ENCODE assay signal across 29 cellular contexts in genomic region chr2:234912437-234912836, GRCh38.
"Had no signal": no experiment of that assay in that cellular context is flagged by ENCODE, and none has a peak within 500 bp of the region (broad histone marks: within the 10 kb centered on the region; RNA-seq: fewer than 3 reads in every experiment).

No MANE protein-coding gene starts in this region.

- H3K27ac ChIP-seq: colonic mucosa, foreskin keratinocyte, ovary, prostate gland, skin epidermis, tibial artery, upper lobe of right lung, WERI-Rb-1 had no signal

- H3K27me3 Mint-ChIP-seq: activated CD8-positive, alpha-beta T cell treated with anti-CD3 and anti-CD28 coated beads for 36 hours; activated naive CD4-positive, alpha-beta T cell treated with anti-CD3 and anti-CD28 coated beads, Interleukin-2, amount 50 U/mL, for 24 hours; activated naive CD8-positive, alpha-beta T cell treated with anti-CD3 and anti-CD28 coated beads, Interleukin-2, amount 50 U/mL, for 24 hours had no signal

- H3K27ac Mint-ChIP-seq: activated CD4-positive, alpha-beta T cell treated with anti-CD3 and anti-CD28 coated beads, Interleukin-2, amount 10 ng/mL, durations not matched to agents 24 days and 14 days; activated CD8-positive, alpha-beta T cell treated with anti-CD3 and anti-CD28 coated beads for 36 hours; activated naive CD4-positive, alpha-beta T cell treated with anti-CD3 and anti-CD28 coated beads, Interleukin-2, amount 50 U/mL, for 24 hours; activated naive CD8-positive, alpha-beta T cell treated with anti-CD3 and anti-CD28 coated beads, Interleukin-2, amount 50 U/mL, for 24 hours; activated T-helper 2 cell treated with anti-CD3 and anti-CD28 coated beads, Interferon-gamma antibody, Interleukin-2, Interleukin-4, amounts not matched to agents 10 μg/mL and 5 μg/mL and 100 μg/mL, durations not matched to agents 14 hours and 24 hours and 36 hours; memory B cell; nephron; stimulated activated effector memory CD8-positive, alpha-beta T cell treated with anti-CD3 and anti-CD28 coated beads, Interleukin-12 subunit alpha, Interleukin-12 subunit beta, amount 100 ng/mL, for 72 hours; stimulated activated naive CD8-positive, alpha-beta T cell treated with anti-CD3 and anti-CD28 coated beads, Interleukin-15, Interleukin-2, amounts not matched to agents 100 ng/mL and 50 ng/mL, for 24 hours; T-helper 1 cell treated with Interleukin-12 subunit alpha and Interleukin-12 subunit beta and Interleukin-4 antibody, amounts not matched to agents 30 μg/mL and 1 μg/mL, for 36 hours had no signal

- H3K9me3 ChIP-seq: colonic mucosa, mucosa of descending colon, ovary, prostate gland, SK-N-SH, tibial artery, upper lobe of right lung had no signal

- H3K36me3 Mint-ChIP-seq: activated naive CD4-positive, alpha-beta T cell treated with anti-CD3 and anti-CD28 coated beads, Interleukin-2, amount 50 U/mL, for 24 hours; memory B cell; stimulated activated effector memory CD8-positive, alpha-beta T cell treated with anti-CD3 and anti-CD28 coated beads, Interleukin-12 subunit alpha, Interleukin-12 subunit beta, amount 100 ng/mL, for 72 hours had no signal

- H3K4me3 ChIP-seq: colonic mucosa, mucosa of descending colon, ovary, prostate gland, skin epidermis, tibial artery, upper lobe of right lung had no signal

- H3K36me3 ChIP-seq: colonic mucosa, ovary, prostate gland, tibial artery, upper lobe of right lung, WERI-Rb-1 had no signal

- DNase-seq: activated CD4-positive, alpha-beta T cell treated with anti-CD3 and anti-CD28 coated beads, Interleukin-2, amount 10 ng/mL, durations not matched to agents 24 days and 14 days; activated CD8-positive, alpha-beta T cell treated with anti-CD3 and anti-CD28 coated beads for 36 hours; activated naive CD8-positive, alpha-beta T cell treated with anti-CD3 and anti-CD28 coated beads, Interleukin-2, amount 50 U/mL, for 24 hours; activated T-cell treated with anti-CD3 and anti-CD28 coated beads, Interleukin-2, amount 50 U/mL, for 4 hours; colonic mucosa; foreskin keratinocyte; glutamatergic neuron; left cardiac atrium; left ventricle myocardium superior; ovary; retina; SK-N-SH; stimulated activated CD4-positive, alpha-beta T cell treated with anti-CD3 and anti-CD28 coated beads, Interleukin-12 subunit alpha, Interleukin-12 subunit beta, amount 100 ng/mL, for 4 hours; stimulated activated CD4-positive, alpha-beta T cell treated with anti-CD3 and anti-CD28 coated beads, Interleukin-4, amount 100 ng/mL, for 1 hour; SW 1271; T1000; tibial artery; upper lobe of right lung; WERI-Rb-1 had no signal

- H3K4me2 ChIP-seq: SK-N-SH had no signal

- H3K9me3 Mint-ChIP-seq: activated CD4-positive, alpha-beta T cell treated with anti-CD3 and anti-CD28 coated beads, Interleukin-2, amount 10 ng/mL, durations not matched to agents 24 days and 14 days; activated CD8-positive, alpha-beta T cell treated with anti-CD3 and anti-CD28 coated beads for 36 hours; activated naive CD4-positive, alpha-beta T cell treated with anti-CD3 and anti-CD28 coated beads, Interleukin-2, amount 50 U/mL, for 24 hours; activated naive CD8-positive, alpha-beta T cell treated with anti-CD3 and anti-CD28 coated beads, Interleukin-2, amount 50 U/mL, for 24 hours; activated T-cell treated with anti-CD3 and anti-CD28 coated beads, Interleukin-2, amount 50 U/mL, for 4 hours; activated T-helper 2 cell treated with anti-CD3 and anti-CD28 coated beads, Interferon-gamma antibody, Interleukin-2, Interleukin-4, amounts not matched to agents 10 μg/mL and 5 μg/mL and 100 μg/mL, durations not matched to agents 14 hours and 24 hours and 36 hours; memory B cell; nephron; stimulated activated effector memory CD8-positive, alpha-beta T cell treated with anti-CD3 and anti-CD28 coated beads, Interleukin-12 subunit alpha, Interleukin-12 subunit beta, amount 100 ng/mL, for 72 hours; stimulated activated naive CD8-positive, alpha-beta T cell treated with anti-CD3 and anti-CD28 coated beads, Interleukin-15, Interleukin-2, amounts not matched to agents 100 ng/mL and 50 ng/mL, for 24 hours; T-helper 1 cell treated with Interleukin-12 subunit alpha and Interleukin-12 subunit beta and Interleukin-4 antibody, amounts not matched to agents 30 μg/mL and 1 μg/mL, for 36 hours had no signal

- H3K27me3 ChIP-seq: colonic mucosa, foreskin keratinocyte, ovary, tibial artery, upper lobe of right lung had no signal

- H3K4me1 ChIP-seq: colonic mucosa, foreskin keratinocyte, prostate gland, tibial artery, upper lobe of right lung had no signal

- H3K4me1 Mint-ChIP-seq: activated naive CD4-positive, alpha-beta T cell treated with anti-CD3 and anti-CD28 coated beads, Interleukin-2, amount 50 U/mL, for 24 hours; activated naive CD8-positive, alpha-beta T cell treated with anti-CD3 and anti-CD28 coated beads, Interleukin-2, amount 50 U/mL, for 24 hours; memory B cell had no signal

- H3K4me3 Mint-ChIP-seq: activated CD4-positive, alpha-beta T cell treated with anti-CD3 and anti-CD28 coated beads, Interleukin-2, amount 10 ng/mL, durations not matched to agents 24 days and 14 days; activated CD8-positive, alpha-beta T cell treated with anti-CD3 and anti-CD28 coated beads for 36 hours; activated naive CD4-positive, alpha-beta T cell treated with anti-CD3 and anti-CD28 coated beads, Interleukin-2, amount 50 U/mL, for 24 hours; activated naive CD8-positive, alpha-beta T cell treated with anti-CD3 and anti-CD28 coated beads, Interleukin-2, amount 50 U/mL, for 24 hours; activated T-cell treated with anti-CD3 and anti-CD28 coated beads, Interleukin-2, amount 50 U/mL, for 4 hours; memory B cell; nephron; stimulated activated effector memory CD8-positive, alpha-beta T cell treated with anti-CD3 and anti-CD28 coated beads, Interleukin-12 subunit alpha, Interleukin-12 subunit beta, amount 100 ng/mL, for 72 hours; stimulated activated naive CD8-positive, alpha-beta T cell treated with anti-CD3 and anti-CD28 coated beads, Interleukin-15, Interleukin-2, amounts not matched to agents 100 ng/mL and 50 ng/mL, for 24 hours; T-helper 1 cell treated with Interleukin-12 subunit alpha and Interleukin-12 subunit beta and Interleukin-4 antibody, amounts not matched to agents 30 μg/mL and 1 μg/mL, for 36 hours had no signal

- H3K9ac ChIP-seq: SK-N-SH had no signal
